16 cellular contexts compared by ENCODE assay signal in the genomic region with DNA sequence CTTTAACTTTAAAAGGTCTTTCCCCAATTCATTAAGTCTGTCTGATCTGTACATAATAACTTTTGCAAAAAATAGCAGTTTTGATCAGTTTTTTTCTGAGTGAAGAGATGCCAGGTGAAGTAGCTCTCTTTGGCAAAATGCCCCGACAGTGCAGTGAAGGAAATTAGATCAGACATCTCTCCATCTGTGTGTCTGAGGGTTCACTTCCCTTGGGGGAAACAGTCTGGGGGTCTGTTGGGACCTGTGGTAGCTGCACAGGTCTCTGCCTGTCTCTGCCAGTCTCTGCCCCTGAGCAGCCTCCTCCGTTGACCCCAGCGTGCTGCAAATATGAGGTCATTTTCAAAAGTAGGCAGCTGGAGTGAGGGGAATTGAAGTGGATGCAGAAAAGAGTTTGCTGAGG.
"Had no signal": no experiment of that assay in that cellular context is flagged by ENCODE, and none has a peak within 500 bp of the region (broad histone marks: within the 10 kb centered on the region; RNA-seq: fewer than 3 reads in every experiment).

No MANE protein-coding gene starts in this region.

- H3K27me3 ChIP-seq: gastroesophageal sphincter, hepatocyte, sigmoid colon had no signal

- ATAC-seq: gastroesophageal sphincter had no signal

- H3K27me3 Mint-ChIP-seq: activated CD4-positive, alpha-beta memory T cell treated with anti-CD3 and anti-CD28 coated beads, Interleukin-2, amount 10 ng/mL, durations not matched to agents 7 days and 5 days; type B pancreatic cell had no signal

- H3K27ac Mint-ChIP-seq: activated CD4-positive, alpha-beta memory T cell treated with anti-CD3 and anti-CD28 coated beads, Interleukin-2, amount 10 ng/mL, durations not matched to agents 7 days and 5 days; activated T-helper 1 cell treated with anti-CD3 and anti-CD28 coated beads, Interleukin-12 subunit alpha, Interleukin-12 subunit beta, Interleukin-2, Interleukin-4 antibody, amounts not matched to agents 30 ng/mL and 10 ng/mL and 1 ng/mL, durations not matched to agents 14 hours and 24 hours and 36 hours; type B pancreatic cell had no signal

- H3K4me2 ChIP-seq: hepatocyte had no signal

- H3K9me3 Mint-ChIP-seq: activated CD4-positive, alpha-beta memory T cell treated with anti-CD3 and anti-CD28 coated beads, Interleukin-2, amount 10 ng/mL, durations not matched to agents 7 days and 5 days; activated T-helper 1 cell treated with anti-CD3 and anti-CD28 coated beads, Interleukin-12 subunit alpha, Interleukin-12 subunit beta, Interleukin-2, Interleukin-4 antibody, amounts not matched to agents 30 ng/mL and 10 ng/mL and 1 ng/mL, durations not matched to agents 14 hours and 24 hours and 36 hours; neural crest cell; type B pancreatic cell had no signal

- H2AFZ ChIP-seq: hepatocyte had no signal

- H3K4me3 ChIP-seq: gastroesophageal sphincter, hepatocyte, sigmoid colon had no signal

- H3K27ac ChIP-seq: epithelial cell of prostate, gastroesophageal sphincter, hepatocyte, sigmoid colon had no signal

- DNase-seq: activated CD4-positive, alpha-beta memory T cell treated with anti-CD3 and anti-CD28 coated beads, Interleukin-2, amount 10 ng/mL, durations not matched to agents 7 days and 5 days; activated naive CD4-positive, alpha-beta T cell; cortex of kidney; effector CD8-positive, alpha-beta T cell; kidney; mesendoderm; sigmoid colon; stimulated activated CD4-positive, alpha-beta T cell treated with anti-CD3 and anti-CD28 coated beads, Interleukin-2, amount 100 ng/mL, for 24 hours; stimulated activated naive CD4-positive, alpha-beta T cell treated with Interleukin-2 at 50 U/mL for 16 hours; T-helper 9 cell had no signal

- H3K36me3 ChIP-seq: sigmoid colon had no signal

- H3K4me3 Mint-ChIP-seq: activated CD4-positive, alpha-beta memory T cell treated with anti-CD3 and anti-CD28 coated beads, Interleukin-2, amount 10 ng/mL, durations not matched to agents 7 days and 5 days; activated T-helper 1 cell treated with anti-CD3 and anti-CD28 coated beads, Interleukin-12 subunit alpha, Interleukin-12 subunit beta, Interleukin-2, Interleukin-4 antibody, amounts not matched to agents 30 ng/mL and 10 ng/mL and 1 ng/mL, durations not matched to agents 14 hours and 24 hours and 36 hours; neural crest cell; type B pancreatic cell had no signal
